Comparison of ENCODE assay signal across 1 cellular context in genomic region chr1:186188004-186188539, GRCh38.
TF ChIP-seq lines count a peak whose summit lies in the region.

No MANE protein-coding gene starts in this region.

TF ChIP-seq in HCT116, 20 proteins besides CTCF, POLR2A, EP300 and RAD21 (continued from another document):
- peak; percentile 67 for TF ChIP-seq CBX3 (IDR thresholded peaks at IDR 0.05; ENCODE audit: low read depth)
